1 cellular context compared by ENCODE assay signal in the genomic region with DNA sequence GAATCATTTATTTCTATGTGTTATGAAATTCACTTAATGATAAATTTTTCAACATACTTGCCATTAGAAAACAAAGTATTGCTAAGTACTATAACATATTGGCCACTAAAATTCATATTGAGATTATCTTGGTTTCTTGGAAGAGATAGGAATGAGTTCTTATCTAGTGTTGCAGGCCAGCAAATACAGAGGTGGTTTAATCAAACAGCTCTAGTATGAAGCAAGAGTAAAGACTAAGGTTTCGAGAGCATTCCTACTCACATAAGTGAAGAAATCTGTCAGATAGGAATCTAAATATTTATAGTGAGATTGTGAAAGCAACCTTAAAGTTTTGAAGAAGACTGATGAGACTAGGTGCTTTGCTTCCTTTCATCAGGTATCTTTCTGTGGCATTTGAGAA.
TF ChIP-seq lines count a peak whose summit lies in the region.

No MANE protein-coding gene starts in this region.

TF ChIP-seq in K562, 482 proteins besides CTCF, POLR2A, EP300 and RAD21 (continued from another document and continues in another):
- TF ChIP-seq SMAD1 (IDR thresholded peaks at IDR 0.05; ENCODE audit: low read depth, low read length, partially characterized antibody) (no peak), EP400 (IDR thresholded peaks at IDR 0.05) (no peak), MTA1 (IDR thresholded peaks at IDR 0.05; ENCODE audit: borderline replicate concordance) (no peak), ZNF644 (tag; IDR thresholded peaks at IDR 0.05; ENCODE audit: low read depth) (no peak), ARID1B (IDR thresholded peaks at IDR 0.05) (peak; percentile 78), HSF4 (CRISPR knock-in tag; IDR thresholded peaks at IDR 0.05; ENCODE audit: borderline replicate concordance) (no peak), FOXK1 (CRISPR knock-in tag; IDR thresholded peaks at IDR 0.05; ENCODE audit: borderline replicate concordance) (no peak), CBFA2T3 (IDR thresholded peaks at IDR 0.05) (peak; percentile 49; the same call in 1 of the 2 replicates), CAMTA2 (CRISPR knock-in tag; conservative IDR thresholded peaks at IDR 0.05) (no peak), GATA2 (CRISPR knock-in tag; IDR thresholded peaks at IDR 0.05) (no peak), PHF21A (IDR thresholded peaks at IDR 0.05; ENCODE audit: borderline replicate concordance, low read depth) (no peak), PRPF4 (IDR thresholded peaks at IDR 0.05; ENCODE audit: insufficient read depth, low read depth, low read length, poor library complexity, severe bottlenecking) (no peak), SOX6 (IDR thresholded peaks at IDR 0.05) (peak; percentile 58; the same call in 1 of the 2 replicates), ZNF311 (CRISPR knock-in tag; IDR thresholded peaks at IDR 0.05) (no peak), RBBP5 (IDR thresholded peaks at IDR 0.05; ENCODE audit: borderline replicate concordance, insufficient read depth, low read length, poor library complexity, severe bottlenecking) (no peak), STAT5A (IDR thresholded peaks at IDR 0.05; ENCODE audit: borderline replicate concordance, low read length) (peak; percentile 33; the same call in 1 of the 2 replicates), HDAC8 (tag; IDR thresholded peaks at IDR 0.05) (no peak), ZZZ3 (IDR thresholded peaks at IDR 0.05) (no peak), ZNF586 (CRISPR knock-in tag; conservative IDR thresholded peaks at IDR 0.05) (no peak), TCF3 (CRISPR knock-in tag; IDR thresholded peaks at IDR 0.05) (peak; percentile 16; the same call in 1 of the 2 replicates), SMARCB1 (IDR thresholded peaks at IDR 0.05; ENCODE audit: insufficient read length, low read depth) (no peak), RBM15 (IDR thresholded peaks at IDR 0.05; ENCODE audit: insufficient read depth, low read length) (no peak), E2F3 (CRISPR knock-in tag; IDR thresholded peaks at IDR 0.05) (no peak), LARP7 (IDR thresholded peaks at IDR 0.05) (no peak), MTF1 (CRISPR knock-in tag; IDR thresholded peaks at IDR 0.05; ENCODE audit: borderline replicate concordance) (no peak), THRAP3 (IDR thresholded peaks at IDR 0.05; ENCODE audit: borderline replicate concordance) (no peak), KDM1A (IDR thresholded peaks at IDR 0.05) (no peak), KDM5B (IDR thresholded peaks at IDR 0.05; ENCODE audit: insufficient replicate concordance, low read depth, low read length) (no peak), BRD9 (IDR thresholded peaks at IDR 0.05; ENCODE audit: low read depth, partially characterized antibody) (no peak), SP2 (IDR thresholded peaks at IDR 0.05; ENCODE audit: extremely low read depth, low read depth, low read length, poor library complexity, severe bottlenecking) (no peak), ZNF354B (CRISPR knock-in tag; IDR thresholded peaks at IDR 0.05) (no peak), KDM2B (CRISPR knock-in tag; IDR thresholded peaks at IDR 0.05) (no peak), ARID2 (IDR thresholded peaks at IDR 0.05) (no peak), TBL1XR1 (IDR thresholded peaks at IDR 0.05; ENCODE audit: low read length in 2 of 2) (0 out of 4 replicates have a peak, but pooled peaks of 1 of the 2 experiments have one; percentile 19), RCOR1 (IDR thresholded peaks at IDR 0.05; ENCODE audit: borderline replicate concordance in 1 of 2, low read depth in 2 of 2, low read length in 2 of 2) (peak in 1 of 2 experiments; percentile 51; a peak in 1 of 4 replicates), PURB (CRISPR knock-in tag; IDR thresholded peaks at IDR 0.05; ENCODE audit: low read depth) (no peak), KHSRP (IDR thresholded peaks at IDR 0.05) (no peak), CHCHD3 (CRISPR knock-in tag; IDR thresholded peaks at IDR 0.05) (no peak), PRMT5 (CRISPR knock-in tag; IDR thresholded peaks at IDR 0.05) (no peak), HDAC6 (IDR thresholded peaks at IDR 0.05; ENCODE audit: low read depth, low read length) (no peak), MCM7 (IDR thresholded peaks at IDR 0.05) (no peak)
- TF ChIP-seq, protein P1, sequence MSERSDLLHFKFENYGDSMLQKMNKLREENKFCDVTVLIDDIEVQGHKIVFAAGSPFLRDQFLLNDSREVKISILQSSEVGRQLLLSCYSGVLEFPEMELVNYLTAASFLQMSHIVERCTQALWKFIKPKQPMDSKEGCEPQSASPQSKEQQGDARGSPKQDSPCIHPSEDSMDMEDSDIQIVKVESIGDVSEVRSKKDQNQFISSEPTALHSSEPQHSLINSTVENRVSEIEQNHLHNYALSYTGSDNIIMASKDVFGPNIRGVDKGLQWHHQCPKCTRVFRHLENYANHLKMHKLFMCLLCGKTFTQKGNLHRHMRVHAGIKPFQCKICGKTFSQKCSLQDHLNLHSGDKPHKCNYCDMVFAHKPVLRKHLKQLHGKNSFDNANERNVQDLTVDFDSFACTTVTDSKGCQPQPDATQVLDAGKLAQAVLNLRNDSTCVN (CRISPR knock-in tag; IDR thresholded peaks at IDR 0.05) = no peak
- TF ChIP-seq, protein P2, sequence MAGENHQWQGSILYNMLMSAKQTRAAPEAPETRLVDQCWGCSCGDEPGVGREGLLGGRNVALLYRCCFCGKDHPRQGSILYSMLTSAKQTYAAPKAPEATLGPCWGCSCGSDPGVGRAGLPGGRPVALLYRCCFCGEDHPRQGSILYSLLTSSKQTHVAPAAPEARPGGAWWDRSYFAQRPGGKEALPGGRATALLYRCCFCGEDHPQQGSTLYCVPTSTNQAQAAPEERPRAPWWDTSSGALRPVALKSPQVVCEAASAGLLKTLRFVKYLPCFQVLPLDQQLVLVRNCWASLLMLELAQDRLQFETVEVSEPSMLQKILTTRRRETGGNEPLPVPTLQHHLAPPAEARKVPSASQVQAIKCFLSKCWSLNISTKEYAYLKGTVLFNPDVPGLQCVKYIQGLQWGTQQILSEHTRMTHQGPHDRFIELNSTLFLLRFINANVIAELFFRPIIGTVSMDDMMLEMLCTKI (IDR thresholded peaks at IDR 0.05; ENCODE audit: partially characterized antibody) = no peak
- TF ChIP-seq, protein P3, sequence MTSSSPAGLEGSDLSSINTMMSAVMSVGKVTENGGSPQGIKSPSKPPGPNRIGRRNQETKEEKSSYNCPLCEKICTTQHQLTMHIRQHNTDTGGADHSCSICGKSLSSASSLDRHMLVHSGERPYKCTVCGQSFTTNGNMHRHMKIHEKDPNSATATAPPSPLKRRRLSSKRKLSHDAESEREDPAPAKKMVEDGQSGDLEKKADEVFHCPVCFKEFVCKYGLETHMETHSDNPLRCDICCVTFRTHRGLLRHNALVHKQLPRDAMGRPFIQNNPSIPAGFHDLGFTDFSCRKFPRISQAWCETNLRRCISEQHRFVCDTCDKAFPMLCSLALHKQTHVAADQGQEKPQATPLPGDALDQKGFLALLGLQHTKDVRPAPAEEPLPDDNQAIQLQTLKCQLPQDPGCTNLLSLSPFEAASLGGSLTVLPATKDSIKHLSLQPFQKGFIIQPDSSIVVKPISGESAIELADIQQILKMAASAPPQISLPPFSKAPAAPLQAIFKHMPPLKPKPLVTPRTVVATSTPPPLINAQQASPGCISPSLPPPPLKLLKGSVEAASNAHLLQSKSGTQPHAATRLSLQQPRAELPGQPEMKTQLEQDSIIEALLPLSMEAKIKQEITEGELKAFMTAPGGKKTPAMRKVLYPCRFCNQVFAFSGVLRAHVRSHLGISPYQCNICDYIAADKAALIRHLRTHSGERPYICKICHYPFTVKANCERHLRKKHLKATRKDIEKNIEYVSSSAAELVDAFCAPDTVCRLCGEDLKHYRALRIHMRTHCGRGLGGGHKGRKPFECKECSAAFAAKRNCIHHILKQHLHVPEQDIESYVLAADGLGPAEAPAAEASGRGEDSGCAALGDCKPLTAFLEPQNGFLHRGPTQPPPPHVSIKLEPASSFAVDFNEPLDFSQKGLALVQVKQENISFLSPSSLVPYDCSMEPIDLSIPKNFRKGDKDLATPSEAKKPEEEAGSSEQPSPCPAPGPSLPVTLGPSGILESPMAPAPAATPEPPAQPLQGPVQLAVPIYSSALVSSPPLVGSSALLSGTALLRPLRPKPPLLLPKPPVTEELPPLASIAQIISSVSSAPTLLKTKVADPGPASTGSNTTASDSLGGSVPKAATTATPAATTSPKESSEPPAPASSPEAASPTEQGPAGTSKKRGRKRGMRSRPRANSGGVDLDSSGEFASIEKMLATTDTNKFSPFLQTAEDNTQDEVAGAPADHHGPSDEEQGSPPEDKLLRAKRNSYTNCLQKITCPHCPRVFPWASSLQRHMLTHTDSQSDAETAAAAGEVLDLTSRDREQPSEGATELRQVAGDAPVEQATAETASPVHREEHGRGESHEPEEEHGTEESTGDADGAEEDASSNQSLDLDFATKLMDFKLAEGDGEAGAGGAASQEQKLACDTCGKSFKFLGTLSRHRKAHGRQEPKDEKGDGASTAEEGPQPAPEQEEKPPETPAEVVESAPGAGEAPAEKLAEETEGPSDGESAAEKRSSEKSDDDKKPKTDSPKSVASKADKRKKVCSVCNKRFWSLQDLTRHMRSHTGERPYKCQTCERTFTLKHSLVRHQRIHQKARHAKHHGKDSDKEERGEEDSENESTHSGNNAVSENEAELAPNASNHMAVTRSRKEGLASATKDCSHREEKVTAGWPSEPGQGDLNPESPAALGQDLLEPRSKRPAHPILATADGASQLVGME (CRISPR knock-in tag; IDR thresholded peaks at IDR 0.05) = no peak
- TF ChIP-seq, protein P4, sequence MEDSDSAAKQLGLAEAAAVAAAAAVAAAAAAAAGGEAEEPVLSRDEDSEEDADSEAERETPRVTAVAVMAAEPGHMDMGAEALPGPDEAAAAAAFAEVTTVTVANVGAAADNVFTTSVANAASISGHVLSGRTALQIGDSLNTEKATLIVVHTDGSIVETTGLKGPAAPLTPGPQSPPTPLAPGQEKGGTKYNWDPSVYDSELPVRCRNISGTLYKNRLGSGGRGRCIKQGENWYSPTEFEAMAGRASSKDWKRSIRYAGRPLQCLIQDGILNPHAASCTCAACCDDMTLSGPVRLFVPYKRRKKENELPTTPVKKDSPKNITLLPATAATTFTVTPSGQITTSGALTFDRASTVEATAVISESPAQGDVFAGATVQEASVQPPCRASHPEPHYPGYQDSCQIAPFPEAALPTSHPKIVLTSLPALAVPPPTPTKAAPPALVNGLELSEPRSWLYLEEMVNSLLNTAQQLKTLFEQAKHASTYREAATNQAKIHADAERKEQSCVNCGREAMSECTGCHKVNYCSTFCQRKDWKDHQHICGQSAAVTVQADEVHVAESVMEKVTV (CRISPR knock-in tag; IDR thresholded peaks at IDR 0.05) = no peak
- TF ChIP-seq, protein P5, sequence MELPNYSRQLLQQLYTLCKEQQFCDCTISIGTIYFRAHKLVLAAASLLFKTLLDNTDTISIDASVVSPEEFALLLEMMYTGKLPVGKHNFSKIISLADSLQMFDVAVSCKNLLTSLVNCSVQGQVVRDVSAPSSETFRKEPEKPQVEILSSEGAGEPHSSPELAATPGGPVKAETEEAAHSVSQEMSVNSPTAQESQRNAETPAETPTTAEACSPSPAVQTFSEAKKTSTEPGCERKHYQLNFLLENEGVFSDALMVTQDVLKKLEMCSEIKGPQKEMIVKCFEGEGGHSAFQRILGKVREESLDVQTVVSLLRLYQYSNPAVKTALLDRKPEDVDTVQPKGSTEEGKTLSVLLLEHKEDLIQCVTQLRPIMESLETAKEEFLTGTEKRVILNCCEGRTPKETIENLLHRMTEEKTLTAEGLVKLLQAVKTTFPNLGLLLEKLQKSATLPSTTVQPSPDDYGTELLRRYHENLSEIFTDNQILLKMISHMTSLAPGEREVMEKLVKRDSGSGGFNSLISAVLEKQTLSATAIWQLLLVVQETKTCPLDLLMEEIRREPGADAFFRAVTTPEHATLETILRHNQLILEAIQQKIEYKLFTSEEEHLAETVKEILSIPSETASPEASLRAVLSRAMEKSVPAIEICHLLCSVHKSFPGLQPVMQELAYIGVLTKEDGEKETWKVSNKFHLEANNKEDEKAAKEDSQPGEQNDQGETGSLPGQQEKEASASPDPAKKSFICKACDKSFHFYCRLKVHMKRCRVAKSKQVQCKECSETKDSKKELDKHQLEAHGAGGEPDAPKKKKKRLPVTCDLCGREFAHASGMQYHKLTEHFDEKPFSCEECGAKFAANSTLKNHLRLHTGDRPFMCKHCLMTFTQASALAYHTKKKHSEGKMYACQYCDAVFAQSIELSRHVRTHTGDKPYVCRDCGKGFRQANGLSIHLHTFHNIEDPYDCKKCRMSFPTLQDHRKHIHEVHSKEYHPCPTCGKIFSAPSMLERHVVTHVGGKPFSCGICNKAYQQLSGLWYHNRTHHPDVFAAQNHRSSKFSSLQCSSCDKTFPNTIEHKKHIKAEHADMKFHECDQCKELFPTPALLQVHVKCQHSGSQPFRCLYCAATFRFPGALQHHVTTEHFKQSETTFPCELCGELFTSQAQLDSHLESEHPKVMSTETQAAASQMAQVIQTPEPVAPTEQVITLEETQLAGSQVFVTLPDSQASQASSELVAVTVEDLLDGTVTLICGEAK (IDR thresholded peaks at IDR 0.05) = no peak
- TF ChIP-seq, protein P5 (CRISPR knock-in tag; IDR thresholded peaks at IDR 0.05) = no peak
- TF ChIP-seq, protein P6, sequence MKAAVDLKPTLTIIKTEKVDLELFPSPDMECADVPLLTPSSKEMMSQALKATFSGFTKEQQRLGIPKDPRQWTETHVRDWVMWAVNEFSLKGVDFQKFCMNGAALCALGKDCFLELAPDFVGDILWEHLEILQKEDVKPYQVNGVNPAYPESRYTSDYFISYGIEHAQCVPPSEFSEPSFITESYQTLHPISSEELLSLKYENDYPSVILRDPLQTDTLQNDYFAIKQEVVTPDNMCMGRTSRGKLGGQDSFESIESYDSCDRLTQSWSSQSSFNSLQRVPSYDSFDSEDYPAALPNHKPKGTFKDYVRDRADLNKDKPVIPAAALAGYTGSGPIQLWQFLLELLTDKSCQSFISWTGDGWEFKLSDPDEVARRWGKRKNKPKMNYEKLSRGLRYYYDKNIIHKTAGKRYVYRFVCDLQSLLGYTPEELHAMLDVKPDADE (conservative IDR thresholded peaks at IDR 0.05; ENCODE audit: control insufficient read depth, low read depth, low read length) = no peak
